ENCODE assay signal across 8 cellular contexts in the genomic region with DNA sequence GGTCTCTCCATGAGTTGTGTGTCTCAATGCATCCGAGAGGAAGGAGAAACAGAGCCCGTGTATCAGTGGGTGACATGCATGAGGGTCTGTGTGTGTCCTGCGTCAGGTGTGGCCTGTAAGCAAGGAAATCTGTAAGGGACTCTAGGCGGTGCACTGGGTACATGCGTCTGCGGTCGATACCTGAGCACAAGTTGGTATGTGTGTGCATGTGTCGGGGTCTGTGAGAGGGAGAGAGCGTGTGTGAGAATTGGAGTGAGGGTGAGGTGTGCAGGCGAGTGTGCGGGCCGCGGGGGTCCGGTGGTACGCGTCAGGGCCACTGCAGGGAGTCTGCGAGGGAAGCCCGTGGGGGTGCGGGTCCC. TPM values are rescaled to one million over a fixed set of nuclear protein-coding genes. Genes with fewer than 3 reads are reported as not detected.
A peak's percentile ranks its signal among the peaks of the same experiment; 100 is the strongest.
DNase-seq lines count a peak whose midpoint lies in the region; ATAC-seq and TF ChIP-seq lines count a peak whose summit lies in the region.

No MANE protein-coding gene starts in this region.

- TF ChIP-seq POLR2A in breast epithelium (IDR thresholded peaks at IDR 0.05) = no peak

- H3K4me2 ChIP-seq in BLaER1 treated with 17β-estradiol and CSF1 and Interleukin-3, amounts not matched to agents 10 nM and 100 nM = peak overlapping the region; percentile 67 to 91 (median 83)
- peak overlapping the region; percentile 42; the same call in 1 of the 2 replicates for H3K4me2 ChIP-seq in KMS-11

- peaks cover 30 to 54% (median 47%) of the 10 kb centered on the region in 10 experiments for H3K4me1 ChIP-seq in BLaER1 treated with 17β-estradiol and CSF1 and Interleukin-3, amounts not matched to agents 10 nM and 100 nM
- H3K4me1 ChIP-seq in KMS-11 (ENCODE audit: low read depth, poor library complexity, severe bottlenecking) (peaks cover 23% of the 10 kb centered on the region), breast epithelium (peaks cover 2 to 23% of the 10 kb centered on the region in 2 donors), mononuclear cell (ENCODE audit: insufficient read depth, low read length) (peaks cover 38% of the 10 kb centered on the region)

- peaks cover 0 to 19% (median 8%) of the 10 kb centered on the region in 11 experiments; a peak in 14 of 22 replicates for H3K27me3 ChIP-seq in BLaER1 treated with 17β-estradiol and CSF1 and Interleukin-3, amounts not matched to agents 10 nM and 100 nM
- H3K27me3 ChIP-seq in KMS-11 (ENCODE audit: insufficient read depth, low read depth) = no peaks in the 10 kb centered on the region
- no peaks in the 10 kb centered on the region for H3K27me3 ChIP-seq in breast epithelium
- no peaks in the 10 kb centered on the region for H3K27me3 ChIP-seq in mononuclear cell (ENCODE audit: insufficient read depth, low read length)

- H3K36me3 ChIP-seq in BLaER1 treated with 17β-estradiol and CSF1 and Interleukin-3, amounts not matched to agents 10 nM and 100 nM = no peaks in the 10 kb centered on the region
- no peaks in the 10 kb centered on the region for H3K36me3 ChIP-seq in KMS-11 (ENCODE audit: insufficient read depth)
- H3K36me3 ChIP-seq in breast epithelium = no peaks in the 10 kb centered on the region

- H4K20me1 ChIP-seq in BLaER1 treated with 17β-estradiol and CSF1 and Interleukin-3, amounts not matched to agents 10 nM and 100 nM = peaks cover 0 to 12% (median 0%) of the 10 kb centered on the region in 11 experiments; a peak in 3 of 22 replicates
- H4K20me1 ChIP-seq in KMS-11 (ENCODE audit: insufficient read depth) = no peaks in the 10 kb centered on the region

- peak in 1 of 2 donors; percentile 36 for DNase-seq in breast epithelium (ENCODE audit: low spot score in 2 of 2)
- no peak for DNase-seq in COR-L47 (lab: John Stamatoyannopoulos, UW)
- no peak for DNase-seq in GM20000 (ENCODE audit: low spot score)

- ATAC-seq in HG03520 (IDR thresholded peaks at IDR 0.05; ENCODE audit: unreplicated experiment) (no peak), HG03342 (IDR thresholded peaks at IDR 0.05; ENCODE audit: unreplicated experiment) (no peak)

- TF ChIP-seq CTCF in KMS-11 (conservative IDR thresholded peaks at IDR 0.05; ENCODE audit: low read depth, low read length) = no peak; the same call in none of the 2 replicates
- no peak for TF ChIP-seq CTCF in breast epithelium (IDR thresholded peaks at IDR 0.05)
- TF ChIP-seq CTCF in GM20000 (IDR thresholded peaks at IDR 0.05; ENCODE audit: extremely low read depth, missing control alignments) = no peak

- H2AFZ ChIP-seq in KMS-11 (ENCODE audit: low read depth) = peak overlapping the region; percentile 52; the same call in 1 of the 2 replicates

- intact Hi-C loops in breast epithelium (cut with DNase I; ENCODE audit: low total_unique reads) = loop anchor here (1.0 kb wide), 1 partner anchor 33 kb away; no protein-coding TSS in a partner anchor

- H3K79me2 ChIP-seq in KMS-11 (ENCODE audit: insufficient read depth, low read depth) = no peaks in the 10 kb centered on the region

- H3K9me3 ChIP-seq in BLaER1 treated with 17β-estradiol and CSF1 and Interleukin-3, amounts not matched to agents 10 nM and 100 nM (replicated peaks in 1 of 11) = no peaks in the 10 kb centered on the region
- H3K9me3 ChIP-seq in breast epithelium (no peaks in the 10 kb centered on the region), mononuclear cell (ENCODE audit: low read depth, low read length) (no peaks in the 10 kb centered on the region)

- H3K27ac ChIP-seq in BLaER1 treated with 17β-estradiol and CSF1 and Interleukin-3, amounts not matched to agents 10 nM and 100 nM = no peak overlapping the region
- H3K27ac ChIP-seq in KMS-11 (no peak overlapping the region), breast epithelium (peak overlapping the region; percentile 94 to 96)

- peak overlapping the region in 8 of 11 experiments; percentile 59 to 70 (median 64); a peak in 9 of 22 replicates for H3K9ac ChIP-seq in BLaER1 treated with 17β-estradiol and CSF1 and Interleukin-3, amounts not matched to agents 10 nM and 100 nM
- H3K9ac ChIP-seq in KMS-11 = no peak overlapping the region; the same call in 1 of the 2 replicates

- H3K4me3 ChIP-seq in BLaER1 treated with 17β-estradiol and CSF1 and Interleukin-3, amounts not matched to agents 10 nM and 100 nM = peak overlapping the region in 9 of 10 experiments; percentile 38 to 71 (median 58); a peak in 11 of 20 replicates
- H3K4me3 ChIP-seq in KMS-11 (IDR thresholded peaks at IDR 0.05; ENCODE audit: insufficient read depth, low read depth, low read length) (no peak overlapping the region), breast epithelium (peak overlapping the region; percentile 24 to 82 (median 68)), mononuclear cell (ENCODE audit: low read length) (peak overlapping the region; percentile 32)

RNA-seq across cellular contexts. Expression of gene CDC42BPG, which starts 0.5 kb away (rescaled TPM):
- 10 to 100 TPM in 1 of 3 donors, 1 to 10 TPM in 1, not detected in 1; 5.9 to 14.9 TPM for total RNA-seq in breast epithelium
- total RNA-seq in mononuclear cell = 1.7 TPM

RNA-seq across cellular contexts. Expression of gene MEN1, which starts 33.6 kb away (rescaled TPM):
- total RNA-seq in breast epithelium (10 to 100 TPM; 11.4 to 19.0 (median 14.8) TPM), mononuclear cell (4.0 TPM)

RNA-seq across cellular contexts. Expression of gene EHD1, which starts 34.5 kb away (rescaled TPM):
- 10 to 100 TPM; 26.9 to 45.4 (median 31.2) TPM for total RNA-seq in breast epithelium
- 183 TPM for total RNA-seq in mononuclear cell

RNA-seq across cellular contexts. Expression of gene MAP4K2, which starts 40.9 kb away (rescaled TPM):
- total RNA-seq in breast epithelium (10 to 100 TPM in 2 of 3 donors, 1 to 10 TPM in 1; 7.7 to 16.1 (median 14.0) TPM), mononuclear cell (41.6 TPM)

Comparison
In these comparisons a context has a peak if more than half of its experiments do, and no peak if none do; other contexts are left out.
1. H3K27ac ChIP-seq: peak in breast epithelium (2 of 2); none in BLaER1 treated with 17β-estradiol and CSF1 and Interleukin-3, amounts not matched to agents 10 nM and 100 nM (0 of 11) and KMS-11 (single experiment).